8 cellular contexts compared by ENCODE assay signal in genomic region chr1:89762431-89762800, GRCh38. TPM values are rescaled to one million over a fixed set of nuclear protein-coding genes. Genes with fewer than 3 reads are reported as not detected.
DNase-seq lines count a peak whose midpoint lies in the region; TF ChIP-seq lines count a peak whose summit lies in the region.

No MANE protein-coding gene starts in this region.

- TF ChIP-seq EP300 in ovary (IDR thresholded peaks at IDR 0.05), result no peak

- POLR2A ChIA-PET in activated CD4-positive, alpha-beta T cell treated with anti-CD3 and anti-CD28 coated beads, Interleukin-2, amount 10 ng/mL, durations not matched to agents 7 days and 5 days (lab: Charles Lee), result interaction anchor here (0.9 to 1.4 kb wide), 3 partner anchors 41 to 151 kb away, joined by 3 to 7 read pairs (median 7); partner anchors contain the start of gene LRRC8C

- H3K4me1 Mint-ChIP-seq in activated CD4-positive, alpha-beta T cell treated with anti-CD3 and anti-CD28 coated beads, Interleukin-2, amount 10 ng/mL, durations not matched to agents 7 days and 5 days, result peaks cover 61% of the 10 kb centered on the region

- 26 to 59% (median 44%) methylated on average over 13 of the region's 13 CpGs for WGBS in ovary, 3 donors

- no peak for TF ChIP-seq POLR2A in ovary (IDR thresholded peaks at IDR 0.05)

- peak overlapping the region; percentile 73 for H3K4me3 Mint-ChIP-seq in activated CD4-positive, alpha-beta T cell treated with anti-CD3 and anti-CD28 coated beads, Interleukin-2, amount 10 ng/mL, durations not matched to agents 7 days and 5 days

- H3K4me3 ChIP-seq in effector memory CD4-positive, alpha-beta T cell (ENCODE audit: insufficient read depth, low read depth, low read length, poor library complexity, severe bottlenecking), result peak overlapping the region; percentile 58
- peak overlapping the region; percentile 43 for H3K4me3 ChIP-seq in ovary

- intact Hi-C loops in ovary (cut with DNase I), result loop anchor here (2.0 to 10.0 kb wide), 4 partner anchors 128 to 280 kb away; partner anchors contain the start of gene LRRC8C (in 4 of the 4)

- CTCF ChIA-PET in activated CD4-positive, alpha-beta T cell treated with anti-CD3 and anti-CD28 coated beads, Interleukin-2, amount 10 ng/mL, durations not matched to agents 7 days and 5 days (lab: Charles Lee), result interaction anchor here (0.6 to 4.2 kb wide), 51 partner anchors 9 to 355 kb away, joined by 3 to 41 read pairs (median 5); partner anchors contain the start of gene LRRC8C

- no peaks in the 10 kb centered on the region for H3K27me3 Mint-ChIP-seq in activated CD4-positive, alpha-beta T cell treated with anti-CD3 and anti-CD28 coated beads, Interleukin-2, amount 10 ng/mL, durations not matched to agents 7 days and 5 days

- no peaks in the 10 kb centered on the region for H3K27me3 ChIP-seq in effector memory CD4-positive, alpha-beta T cell (replicated peaks; ENCODE audit: control insufficient read depth, insufficient read depth, low read length, poor library complexity, severe bottlenecking)
- no peaks in the 10 kb centered on the region for H3K27me3 ChIP-seq in ovary

- H3K9me3 Mint-ChIP-seq in activated CD4-positive, alpha-beta T cell treated with anti-CD3 and anti-CD28 coated beads, Interleukin-2, amount 10 ng/mL, durations not matched to agents 7 days and 5 days, result no peaks in the 10 kb centered on the region

- H3K36me3 Mint-ChIP-seq in activated CD4-positive, alpha-beta T cell treated with anti-CD3 and anti-CD28 coated beads, Interleukin-2, amount 10 ng/mL, durations not matched to agents 7 days and 5 days (ENCODE audit: low read depth), result peaks cover 33% of the 10 kb centered on the region

- H3K4me1 ChIP-seq in effector memory CD4-positive, alpha-beta T cell (ENCODE audit: control insufficient read depth, insufficient read depth, low read length, poor library complexity, severe bottlenecking), result peaks cover 15% of the 10 kb centered on the region
- H3K4me1 ChIP-seq in ovary (ENCODE audit: insufficient read depth), result no peaks in the 10 kb centered on the region

- peak overlapping the region; percentile 79 for H3K27ac Mint-ChIP-seq in activated CD4-positive, alpha-beta T cell treated with anti-CD3 and anti-CD28 coated beads, Interleukin-2, amount 10 ng/mL, durations not matched to agents 7 days and 5 days

- no peaks in the 10 kb centered on the region for H3K36me3 ChIP-seq in effector memory CD4-positive, alpha-beta T cell (ENCODE audit: control insufficient read depth, insufficient read depth, low read length)
- no peaks in the 10 kb centered on the region for H3K36me3 ChIP-seq in ovary

- TF ChIP-seq CTCF in ovary (IDR thresholded peaks at IDR 0.05), result no peak

- H3K27ac ChIP-seq in effector memory CD4-positive, alpha-beta T cell (ENCODE audit: insufficient read depth, low read length, poor library complexity, severe bottlenecking), result peak overlapping the region; percentile 50
- H3K27ac ChIP-seq in ovary, result no peak overlapping the region

- no peak for DNase-seq in activated CD4-positive, alpha-beta T cell treated with anti-CD3 and anti-CD28 coated beads, Interleukin-2, amount 10 ng/mL, durations not matched to agents 7 days and 5 days
- no peak for DNase-seq in activated CD4-positive, alpha-beta T cell treated with anti-CD3 and anti-CD28 coated beads for 4 hours
- peak; percentile 86 for DNase-seq in NCI-H748 (lab: John Stamatoyannopoulos, UW; ENCODE audit: unreplicated experiment)
- no peak for DNase-seq in effector memory CD4-positive, alpha-beta T cell
- peak in 2 of 5 donors; percentile 20 to 22 for DNase-seq in ovary
- no peak for DNase-seq in H4 (ENCODE audit: low spot score)
- DNase-seq in GF-D8 (lab: John Stamatoyannopoulos, UW), result no peak
- DNase-seq in activated gamma-delta T cell treated with Interleukin-2 at 50 U/mL for 16 hours, result no peak

- no peaks in the 10 kb centered on the region for H3K9me3 ChIP-seq in effector memory CD4-positive, alpha-beta T cell (ENCODE audit: control insufficient read depth, low read length)
- H3K9me3 ChIP-seq in ovary, result no peaks in the 10 kb centered on the region

RNA-seq across cellular contexts. Expression of gene LRRC8D, which starts 58.4 kb away (rescaled TPM):
- 10 to 100 TPM; 31.8 to 41.0 TPM for total RNA-seq in activated CD4-positive, alpha-beta T cell treated with anti-CD3 and anti-CD28 coated beads, Interleukin-2, amount 10 ng/mL, durations not matched to agents 7 days and 5 days
- 10 to 100 TPM in 1 of 7 donors, 1 to 10 TPM in 6; 5.0 to 14.1 (median 8.8) TPM for total RNA-seq in ovary
- polyA plus RNA-seq in ovary, result 10 to 100 TPM in 1 of 2 donors, 1 to 10 TPM in 1; 6.1 to 13.2 TPM
- total RNA-seq in H4 (2014; rRNA removed; shearing (Covaris generic)), result 22.9 and 25.2 TPM in 2 replicates
